Comparison of ENCODE assay signal across 7 cellular contexts in the genomic region with DNA sequence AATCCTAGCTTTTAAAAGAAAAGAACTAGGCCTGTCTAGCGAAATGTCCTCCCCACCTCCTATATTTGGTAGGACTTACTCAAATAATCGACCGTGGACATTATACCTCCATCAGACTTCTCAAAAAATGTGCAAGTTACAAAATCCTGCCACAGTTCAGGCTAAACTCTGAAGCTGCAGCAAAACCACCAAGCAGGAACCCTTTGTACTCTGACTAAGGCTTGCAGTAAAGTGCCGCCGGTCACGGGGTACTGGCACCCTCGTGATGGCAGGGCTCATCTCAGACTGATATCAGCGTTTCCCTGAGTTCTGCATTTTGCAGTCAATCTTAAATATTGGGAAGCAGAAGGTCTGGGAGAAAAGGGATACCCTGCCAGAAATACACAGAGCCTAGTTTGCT. TPM values are rescaled to one million over a fixed set of nuclear protein-coding genes. Genes with fewer than 3 reads are reported as not detected.
DNase-seq lines count a peak whose midpoint lies in the region; TF ChIP-seq lines count a peak whose summit lies in the region.

No MANE protein-coding gene starts in this region.

- in situ Hi-C loops in SK-MEL-5 (cut with HindIII; ENCODE audit: low pct_unique_long_range_greater_than_20kb, low sequenced_read_pairs) = no loop called here

- peak overlapping the region; percentile 75 for H3K27ac Mint-ChIP-seq in activated naive CD4-positive, alpha-beta T cell treated with anti-CD3 and anti-CD28 coated beads, Interleukin-2, amount 10 ng/mL, durations not matched to agents 7 days and 5 days

- H3K36me3 Mint-ChIP-seq in activated naive CD4-positive, alpha-beta T cell treated with anti-CD3 and anti-CD28 coated beads, Interleukin-2, amount 10 ng/mL, durations not matched to agents 7 days and 5 days = peaks cover 25% of the 10 kb centered on the region

- peaks cover 36% of the 10 kb centered on the region for H3K4me1 Mint-ChIP-seq in activated naive CD4-positive, alpha-beta T cell treated with anti-CD3 and anti-CD28 coated beads, Interleukin-2, amount 10 ng/mL, durations not matched to agents 7 days and 5 days

- no peaks in the 10 kb centered on the region for H3K9me3 Mint-ChIP-seq in activated naive CD4-positive, alpha-beta T cell treated with anti-CD3 and anti-CD28 coated beads, Interleukin-2, amount 10 ng/mL, durations not matched to agents 7 days and 5 days

- no peaks in the 10 kb centered on the region for H3K27me3 Mint-ChIP-seq in activated naive CD4-positive, alpha-beta T cell treated with anti-CD3 and anti-CD28 coated beads, Interleukin-2, amount 10 ng/mL, durations not matched to agents 7 days and 5 days

- no peak for TF ChIP-seq CTCF in GM20000 (IDR thresholded peaks at IDR 0.05; ENCODE audit: extremely low read depth, missing control alignments)

- peak overlapping the region; percentile 39 for H3K4me3 Mint-ChIP-seq in activated naive CD4-positive, alpha-beta T cell treated with anti-CD3 and anti-CD28 coated beads, Interleukin-2, amount 10 ng/mL, durations not matched to agents 7 days and 5 days

- peak; percentile 86 for DNase-seq in SK-MEL-5 (ENCODE audit: low read depth, low spot score)
- DNase-seq in activated naive CD4-positive, alpha-beta T cell treated with anti-CD3 and anti-CD28 coated beads, Interleukin-2, amount 10 ng/mL, durations not matched to agents 7 days and 5 days = peak; percentile 75
- DNase-seq in iris pigment epithelial cell (ENCODE audit: low read depth) = peak; percentile 33
- DNase-seq in stimulated activated CD4-positive, alpha-beta T cell treated with anti-CD3 and anti-CD28 coated beads, Interleukin-4, amount 100 ng/mL, for 24 hours = peak; percentile 57
- no peak for DNase-seq in GM20000 (ENCODE audit: low spot score)
- no peak for DNase-seq in NK-92 treated with Interleukin-12 subunit alpha and Interleukin-12 subunit beta, amount 100 ng/mL, for 24 hours (lab: John Stamatoyannopoulos, UW)
- DNase-seq in NCI-H510A treated with DMSO at 0.1 percent for 48 hours (lab: John Stamatoyannopoulos, UW) = no peak

- CTCF ChIA-PET in activated naive CD4-positive, alpha-beta T cell treated with anti-CD3 and anti-CD28 coated beads, Interleukin-2, amount 10 ng/mL, durations not matched to agents 7 days and 5 days (lab: Charles Lee) = interaction anchor here (1.3 to 2.8 kb wide), 3 partner anchors 10 to 244 kb away, joined by 5 to 14 read pairs (median 6); no protein-coding TSS in a partner anchor

RNA-seq across cellular contexts. Expression of a gene that starts 17.1 kb away (rescaled TPM):
- 148 and 168 TPM in 2 replicates for total RNA-seq in SK-MEL-5 (2014; rRNA removed; shearing (Covaris generic))
- 58.4 and 77.7 TPM in 2 replicates for polyA plus RNA-seq in SK-MEL-5 (2015; cell fraction: cytosol; rRNA removed)
- 243 and 260 TPM in 2 replicates for polyA plus RNA-seq in SK-MEL-5 (2015; cell fraction: nucleus; rRNA removed)

RNA-seq across cellular contexts. Expression of a gene that starts 39.1 kb away (rescaled TPM):
- 68.6 and 77.5 TPM in 2 replicates for total RNA-seq in SK-MEL-5 (2014; rRNA removed; shearing (Covaris generic))
- polyA plus RNA-seq in SK-MEL-5 (2015; cell fraction: cytosol; rRNA removed) = 74.3 and 103 TPM in 2 replicates
- polyA plus RNA-seq in SK-MEL-5 (2015; cell fraction: nucleus; rRNA removed) = 306 and 357 TPM in 2 replicates

RNA-seq across cellular contexts. Expression of a gene that starts 56.7 kb away (rescaled TPM):
- total RNA-seq in SK-MEL-5 (2014; rRNA removed; shearing (Covaris generic)) = not detected in 2 replicates
- not detected in 2 replicates for polyA plus RNA-seq in SK-MEL-5 (2015; cell fraction: cytosol; rRNA removed)
- not detected in 2 replicates for polyA plus RNA-seq in SK-MEL-5 (2015; cell fraction: nucleus; rRNA removed)

Comparison
In these comparisons a context has a peak if more than half of its experiments do, and no peak if none do; other contexts are left out.
1. DNase-seq: peak in SK-MEL-5 (single experiment), activated naive CD4-positive, alpha-beta T cell treated with anti-CD3 and anti-CD28 coated beads, Interleukin-2, amount 10 ng/mL, durations not matched to agents 7 days and 5 days (single experiment), iris pigment epithelial cell (single experiment) and stimulated activated CD4-positive, alpha-beta T cell treated with anti-CD3 and anti-CD28 coated beads, Interleukin-4, amount 100 ng/mL, for 24 hours (single experiment); none in GM20000 (single experiment), NK-92 treated with Interleukin-12 subunit alpha and Interleukin-12 subunit beta, amount 100 ng/mL, for 24 hours (single experiment) and NCI-H510A treated with DMSO at 0.1 percent for 48 hours (single experiment).